ENCODE assay signal across 21 cellular contexts in the genomic region with DNA sequence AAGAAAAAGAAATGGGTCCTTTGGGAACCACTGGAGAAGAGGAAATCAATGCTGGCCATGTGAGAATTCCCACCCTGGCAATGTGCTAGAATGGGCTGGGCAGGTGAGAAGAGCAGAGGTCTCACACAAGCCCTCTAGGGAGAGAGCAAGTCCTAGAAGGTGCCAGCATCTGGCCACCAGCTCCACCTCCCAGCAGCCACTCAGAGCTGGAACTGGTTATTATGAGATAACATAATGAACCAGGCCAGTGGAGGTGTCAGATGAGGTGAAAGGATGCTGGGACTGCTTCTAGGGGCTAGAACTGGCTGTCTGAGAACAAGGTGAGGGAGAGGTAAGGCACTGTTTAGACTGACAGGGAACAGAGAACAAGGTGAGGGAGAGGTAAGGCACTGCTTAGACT. TPM values are rescaled to one million over a fixed set of nuclear protein-coding genes. Genes with fewer than 3 reads are reported as not detected.
DNase-seq lines count a peak whose midpoint lies in the region; ATAC-seq and TF ChIP-seq lines count a peak whose summit lies in the region.
"Had no signal": no experiment of that assay in that cellular context is flagged by ENCODE, and none has a peak within 500 bp of the region (broad histone marks: within the 10 kb centered on the region; RNA-seq: fewer than 3 reads in every experiment).

No MANE protein-coding gene starts in this region.

- H3K36me3 Mint-ChIP-seq in activated naive CD4-positive, alpha-beta T cell treated with anti-CD3 and anti-CD28 coated beads, Interleukin-2, amount 10 ng/mL, durations not matched to agents 7 days and 5 days: peaks cover 46% of the 10 kb centered on the region
- H3K36me3 Mint-ChIP-seq in effector memory CD8-positive, alpha-beta T cell (ENCODE audit: insufficient read depth): peaks cover 56% of the 10 kb centered on the region
- peaks cover 29 to 55% of the 10 kb centered on the region in 2 donors for H3K36me3 Mint-ChIP-seq in stimulated activated naive B cell treated with anti-CD40 and anti-IgM and Interleukin-4, amounts not matched to agents 10 μg/mL and 1 μg/mL and 100 μg/mL, for 72 hours

- H3K4me3 ChIP-seq in heart left ventricle (no peak overlapping the region), right atrium auricular region (no peak overlapping the region), colonic mucosa (no peak overlapping the region)
- H3K4me3 ChIP-seq: A549, GM23338, Peyer's patch had no signal

- H3K4me3 Mint-ChIP-seq in activated naive CD4-positive, alpha-beta T cell treated with anti-CD3 and anti-CD28 coated beads, Interleukin-2, amount 10 ng/mL, durations not matched to agents 7 days and 5 days: no peak overlapping the region
- H3K4me3 Mint-ChIP-seq in effector memory CD8-positive, alpha-beta T cell: no peak overlapping the region
- H3K4me3 Mint-ChIP-seq in stimulated activated naive B cell treated with anti-CD40 and anti-IgM and Interleukin-4, amounts not matched to agents 10 μg/mL and 1 μg/mL and 100 μg/mL, for 72 hours: no peak overlapping the region
- H3K4me3 Mint-ChIP-seq: B cell, CD14-positive monocyte, GM23338 had no signal

- no peaks in the 10 kb centered on the region for H3K9me3 Mint-ChIP-seq in activated naive CD4-positive, alpha-beta T cell treated with anti-CD3 and anti-CD28 coated beads, Interleukin-2, amount 10 ng/mL, durations not matched to agents 7 days and 5 days
- no peaks in the 10 kb centered on the region for H3K9me3 Mint-ChIP-seq in effector memory CD8-positive, alpha-beta T cell
- no peaks in the 10 kb centered on the region for H3K9me3 Mint-ChIP-seq in stimulated activated naive B cell treated with anti-CD40 and anti-IgM and Interleukin-4, amounts not matched to agents 10 μg/mL and 1 μg/mL and 100 μg/mL, for 72 hours
- H3K9me3 Mint-ChIP-seq: CD14-positive monocyte, GM23338 had no signal

- peaks cover 10% of the 10 kb centered on the region for H3K4me1 Mint-ChIP-seq in activated naive CD4-positive, alpha-beta T cell treated with anti-CD3 and anti-CD28 coated beads, Interleukin-2, amount 10 ng/mL, durations not matched to agents 7 days and 5 days
- H3K4me1 Mint-ChIP-seq in effector memory CD8-positive, alpha-beta T cell (ENCODE audit: low read depth in 2 of 2): no peaks in the 10 kb centered on the region
- peaks cover 7 to 13% of the 10 kb centered on the region in 2 donors for H3K4me1 Mint-ChIP-seq in stimulated activated naive B cell treated with anti-CD40 and anti-IgM and Interleukin-4, amounts not matched to agents 10 μg/mL and 1 μg/mL and 100 μg/mL, for 72 hours
- H3K4me1 Mint-ChIP-seq: GM23338 had no signal

- intact Hi-C loops in heart left ventricle (cut with DNase I): no loop called here
- intact Hi-C loops in colonic mucosa (cut with DNase I): no loop called here

- H3K27ac ChIP-seq in heart left ventricle (no peak overlapping the region), right atrium auricular region (no peak overlapping the region), colonic mucosa (no peak overlapping the region)
- H3K27ac ChIP-seq: A549, Peyer's patch had no signal

- H3K9me3 ChIP-seq in heart left ventricle (no peaks in the 10 kb centered on the region), right atrium auricular region (no peaks in the 10 kb centered on the region), colonic mucosa (no peaks in the 10 kb centered on the region)
- H3K9me3 ChIP-seq: A549, Peyer's patch had no signal

- no peak for TF ChIP-seq POLR2A in heart left ventricle (IDR thresholded peaks at IDR 0.05)

- ATAC-seq in heart left ventricle: peak in 3 of 4 donors; percentile 42 to 64 (median 60)
- ATAC-seq in effector memory CD8-positive, alpha-beta T cell (replicated peaks): no peak
- no peak for ATAC-seq in stimulated activated naive B cell treated with anti-CD40 and anti-IgM and Interleukin-4, amounts not matched to agents 10 μg/mL and 1 μg/mL and 100 μg/mL, for 72 hours (replicated peaks)
- ATAC-seq: A549, GM23338 had no signal

- H3K36me3 ChIP-seq in heart left ventricle (peaks cover 0 to 88% (median 77%) of the 10 kb centered on the region in 9 donors), right atrium auricular region (peaks cover 69% of the 10 kb centered on the region), colonic mucosa (peaks cover 7% of the 10 kb centered on the region)

- peaks cover 0 to 4% (median 0%) of the 10 kb centered on the region in 12 donors for H3K4me1 ChIP-seq in heart left ventricle
- H3K4me1 ChIP-seq in right atrium auricular region: no peaks in the 10 kb centered on the region
- no peaks in the 10 kb centered on the region for H3K4me1 ChIP-seq in colonic mucosa

- peak overlapping the region; percentile 1 for H3K27ac Mint-ChIP-seq in activated naive CD4-positive, alpha-beta T cell treated with anti-CD3 and anti-CD28 coated beads, Interleukin-2, amount 10 ng/mL, durations not matched to agents 7 days and 5 days
- H3K27ac Mint-ChIP-seq in effector memory CD8-positive, alpha-beta T cell: peak overlapping the region; percentile 49 to 76
- peak overlapping the region; percentile 51 for H3K27ac Mint-ChIP-seq in stimulated activated naive B cell treated with anti-CD40 and anti-IgM and Interleukin-4, amounts not matched to agents 10 μg/mL and 1 μg/mL and 100 μg/mL, for 72 hours
- H3K27ac Mint-ChIP-seq: B cell, GM23338 had no signal

- CTCF ChIA-PET in activated naive CD4-positive, alpha-beta T cell treated with anti-CD3 and anti-CD28 coated beads, Interleukin-2, amount 10 ng/mL, durations not matched to agents 7 days and 5 days (lab: Charles Lee): no interaction called here

- no peaks in the 10 kb centered on the region for H3K27me3 Mint-ChIP-seq in activated naive CD4-positive, alpha-beta T cell treated with anti-CD3 and anti-CD28 coated beads, Interleukin-2, amount 10 ng/mL, durations not matched to agents 7 days and 5 days
- no peaks in the 10 kb centered on the region for H3K27me3 Mint-ChIP-seq in effector memory CD8-positive, alpha-beta T cell
- no peaks in the 10 kb centered on the region for H3K27me3 Mint-ChIP-seq in stimulated activated naive B cell treated with anti-CD40 and anti-IgM and Interleukin-4, amounts not matched to agents 10 μg/mL and 1 μg/mL and 100 μg/mL, for 72 hours
- H3K27me3 Mint-ChIP-seq: B cell had no signal

- no peak overlapping the region for H3K9ac ChIP-seq in colonic mucosa (ENCODE audit: low read depth in 2 of 2, low read length in 2 of 2)

- H3K27me3 ChIP-seq in heart left ventricle (no peaks in the 10 kb centered on the region), right atrium auricular region (no peaks in the 10 kb centered on the region), colonic mucosa (no peaks in the 10 kb centered on the region)
- H3K27me3 ChIP-seq: Peyer's patch had no signal

- no peak for DNase-seq in activated naive CD4-positive, alpha-beta T cell treated with anti-CD3 and anti-CD28 coated beads, Interleukin-2, amount 10 ng/mL, durations not matched to agents 7 days and 5 days
- DNase-seq in activated naive CD4-positive, alpha-beta T cell treated with Interleukin-2 at 50 U/mL for 16 hours: no peak
- DNase-seq in heart left ventricle (no peak), right atrium auricular region (ENCODE audit: low spot score) (no peak), colonic mucosa (no peak)
- no peak for DNase-seq in effector memory CD8-positive, alpha-beta T cell
- no peak for DNase-seq in stimulated activated naive B cell treated with anti-CD40 and anti-IgM and Interleukin-4, amounts not matched to agents 10 μg/mL and 1 μg/mL and 100 μg/mL, for 72 hours
- DNase-seq: HCEC 1CT, Kasumi-1, MM.1S, NCI-H1048, NCI-H1417 treated with DMSO at 0.1 percent for 48 hours, NCI-H187, NCI-H446, NCI-H526, Peyer's patch had no signal

- TF ChIP-seq CTCF in heart left ventricle (IDR thresholded peaks at IDR 0.05) (no peak), right atrium auricular region (IDR thresholded peaks at IDR 0.05) (no peak), colonic mucosa (IDR thresholded peaks at IDR 0.05) (no peak)

RNA-seq across cellular contexts. Expression of a gene that starts 29.3 kb away (rescaled TPM):
- total RNA-seq in heart left ventricle (under 1 TPM in 8 of 9 donors, not detected in 1; 0.07 to 0.51 (median 0.14) TPM), right atrium auricular region (under 1 TPM; 0.22 to 0.28 TPM), colonic mucosa (under 1 TPM; 0.42 TPM)
- polyA plus RNA-seq in heart left ventricle: under 1 TPM; 0.08 to 0.10 TPM
- total RNA-seq: OCI-LY7 had no signal

RNA-seq across cellular contexts. Expression of a gene that starts 44.3 kb away (rescaled TPM):
- 10 to 100 TPM; 33.8 to 88.7 (median 40.6) TPM for total RNA-seq in heart left ventricle
- polyA plus RNA-seq in heart left ventricle: 10 to 100 TPM; 25.5 to 76.5 TPM
- 10 to 100 TPM; 34.9 to 42.7 TPM for total RNA-seq in right atrium auricular region
- total RNA-seq in colonic mucosa: 10 to 100 TPM; 19.9 to 33.5 TPM

Comparison
In these comparisons a context has a peak if more than half of its experiments do, and no peak if none do; other contexts are left out.
1. H3K27ac Mint-ChIP-seq: peak in every context shown above with its lines; median percentile 62 in effector memory CD8-positive, alpha-beta T cell; 51 in stimulated activated naive B cell treated with anti-CD40 and anti-IgM and Interleukin-4, amounts not matched to agents 10 μg/mL and 1 μg/mL and 100 μg/mL, for 72 hours; 1 in activated naive CD4-positive, alpha-beta T cell treated with anti-CD3 and anti-CD28 coated beads, Interleukin-2, amount 10 ng/mL, durations not matched to agents 7 days and 5 days.
2. ATAC-seq: peak in heart left ventricle (3 of 4); none in effector memory CD8-positive, alpha-beta T cell (single experiment) and stimulated activated naive B cell treated with anti-CD40 and anti-IgM and Interleukin-4, amounts not matched to agents 10 μg/mL and 1 μg/mL and 100 μg/mL, for 72 hours (0 of 2).